Comparison of ENCODE assay signal across 1 cellular context in the genomic region with DNA sequence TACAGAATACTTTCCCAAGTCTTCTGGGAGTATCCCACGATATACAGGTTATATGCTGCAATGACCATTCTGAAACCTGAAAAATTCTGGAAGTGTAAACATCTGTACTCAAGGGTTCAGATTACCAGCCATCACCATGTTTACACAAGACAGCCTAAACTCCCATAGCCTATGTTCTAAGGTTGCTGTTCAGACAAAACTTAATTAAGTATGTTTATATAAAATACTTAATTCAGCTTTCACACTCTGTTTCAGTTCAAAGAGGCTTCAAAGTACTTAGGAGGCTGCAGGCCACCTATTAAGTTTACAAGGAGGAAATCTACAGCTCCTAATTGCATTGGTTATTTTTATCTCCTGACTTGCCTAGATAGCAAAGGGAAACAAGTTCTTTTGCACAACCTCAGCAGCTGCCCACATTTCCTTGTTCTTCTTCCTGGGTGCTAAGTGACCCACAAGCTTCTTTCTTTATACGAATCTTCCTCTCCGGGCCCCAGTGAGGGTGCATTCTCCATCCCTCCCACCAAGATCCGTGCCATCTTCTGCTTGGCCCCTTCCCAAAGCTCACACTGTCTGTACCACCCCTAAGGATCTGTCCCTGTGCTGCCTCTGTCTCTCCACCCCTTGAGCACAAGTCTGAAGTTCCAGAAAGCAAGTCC.
TF ChIP-seq lines count a peak whose summit lies in the region.

No MANE protein-coding gene starts in this region.

TF ChIP-seq in HEK293, 187 proteins besides CTCF, POLR2A, EP300 and RAD21 (continued from another document):
- TF ChIP-seq, protein P1, sequence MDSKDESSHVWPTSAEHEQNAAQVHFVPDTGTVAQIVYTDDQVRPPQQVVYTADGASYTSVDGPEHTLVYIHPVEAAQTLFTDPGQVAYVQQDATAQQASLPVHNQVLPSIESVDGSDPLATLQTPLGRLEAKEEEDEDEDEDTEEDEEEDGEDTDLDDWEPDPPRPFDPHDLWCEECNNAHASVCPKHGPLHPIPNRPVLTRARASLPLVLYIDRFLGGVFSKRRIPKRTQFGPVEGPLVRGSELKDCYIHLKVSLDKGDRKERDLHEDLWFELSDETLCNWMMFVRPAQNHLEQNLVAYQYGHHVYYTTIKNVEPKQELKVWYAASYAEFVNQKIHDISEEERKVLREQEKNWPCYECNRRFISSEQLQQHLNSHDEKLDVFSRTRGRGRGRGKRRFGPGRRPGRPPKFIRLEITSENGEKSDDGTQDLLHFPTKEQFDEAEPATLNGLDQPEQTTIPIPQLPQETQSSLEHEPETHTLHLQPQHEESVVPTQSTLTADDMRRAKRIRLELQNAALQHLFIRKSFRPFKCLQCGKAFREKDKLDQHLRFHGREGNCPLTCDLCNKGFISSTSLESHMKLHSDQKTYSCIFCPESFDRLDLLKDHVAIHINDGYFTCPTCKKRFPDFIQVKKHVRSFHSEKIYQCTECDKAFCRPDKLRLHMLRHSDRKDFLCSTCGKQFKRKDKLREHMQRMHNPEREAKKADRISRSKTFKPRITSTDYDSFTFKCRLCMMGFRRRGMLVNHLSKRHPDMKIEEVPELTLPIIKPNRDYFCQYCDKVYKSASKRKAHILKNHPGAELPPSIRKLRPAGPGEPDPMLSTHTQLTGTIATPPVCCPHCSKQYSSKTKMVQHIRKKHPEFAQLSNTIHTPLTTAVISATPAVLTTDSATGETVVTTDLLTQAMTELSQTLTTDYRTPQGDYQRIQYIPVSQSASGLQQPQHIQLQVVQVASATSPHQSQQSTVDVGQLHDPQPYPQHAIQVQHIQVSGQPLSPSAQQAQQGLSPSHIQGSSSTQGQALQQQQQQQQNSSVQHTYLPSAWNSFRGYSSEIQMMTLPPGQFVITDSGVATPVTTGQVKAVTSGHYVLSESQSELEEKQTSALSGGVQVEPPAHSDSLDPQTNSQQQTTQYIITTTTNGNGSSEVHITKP (tag by site-specific recombination; IDR thresholded peaks at IDR 0.05): peak; percentile 28; the same call in 1 of the 2 replicates
- TF ChIP-seq ZNF600 (tag by site-specific recombination; IDR thresholded peaks at IDR 0.05) (peak; percentile 43; the same call in 1 of the 2 replicates), IKZF3 (tag by site-specific recombination; IDR thresholded peaks at IDR 0.05) (0 out of 2 replicates have a peak, but pooled peaks have one; percentile 36)
- TF ChIP-seq, protein P2, sequence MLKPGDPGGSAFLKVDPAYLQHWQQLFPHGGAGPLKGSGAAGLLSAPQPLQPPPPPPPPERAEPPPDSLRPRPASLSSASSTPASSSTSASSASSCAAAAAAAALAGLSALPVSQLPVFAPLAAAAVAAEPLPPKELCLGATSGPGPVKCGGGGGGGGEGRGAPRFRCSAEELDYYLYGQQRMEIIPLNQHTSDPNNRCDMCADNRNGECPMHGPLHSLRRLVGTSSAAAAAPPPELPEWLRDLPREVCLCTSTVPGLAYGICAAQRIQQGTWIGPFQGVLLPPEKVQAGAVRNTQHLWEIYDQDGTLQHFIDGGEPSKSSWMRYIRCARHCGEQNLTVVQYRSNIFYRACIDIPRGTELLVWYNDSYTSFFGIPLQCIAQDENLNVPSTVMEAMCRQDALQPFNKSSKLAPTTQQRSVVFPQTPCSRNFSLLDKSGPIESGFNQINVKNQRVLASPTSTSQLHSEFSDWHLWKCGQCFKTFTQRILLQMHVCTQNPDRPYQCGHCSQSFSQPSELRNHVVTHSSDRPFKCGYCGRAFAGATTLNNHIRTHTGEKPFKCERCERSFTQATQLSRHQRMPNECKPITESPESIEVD (tag by site-specific recombination; IDR thresholded peaks at IDR 0.05): peak; percentile 97
TF ChIP-seq in HEK293: peak in this region for 12.
